In the genomic region with DNA sequence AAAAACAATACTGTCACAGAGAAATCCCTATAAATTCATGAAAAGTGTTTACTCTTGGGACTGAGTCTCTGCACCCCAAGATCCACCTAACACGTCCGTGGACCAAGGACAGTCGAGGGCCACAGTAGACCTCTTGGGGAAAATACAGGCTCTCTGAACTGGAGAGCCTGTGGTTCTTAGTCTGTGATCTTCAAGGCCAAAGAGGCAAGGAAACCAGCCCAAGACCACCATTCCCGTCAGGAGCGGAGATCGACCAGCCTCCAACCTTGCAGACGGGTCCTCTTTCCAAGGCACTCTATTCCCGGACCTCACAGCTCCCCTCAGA, we compare ENCODE assay signal across 8 cellular contexts. TPM values are rescaled to one million over a fixed set of nuclear protein-coding genes. Genes with fewer than 3 reads are reported as not detected.
DNase-seq lines count a peak whose midpoint lies in the region; ATAC-seq, FAIRE-seq and TF ChIP-seq lines count a peak whose summit lies in the region.

No MANE protein-coding gene starts in this region.

- no peak overlapping the region for H3K56ac ChIP-seq in H1 (replicated peaks; ENCODE audit: insufficient read length, low read depth, low read length)

- H3K27ac ChIP-seq in CD8-positive, alpha-beta T cell (ENCODE audit: low read depth, low read length), result no peak overlapping the region
- peak overlapping the region; percentile 5; the same call in 1 of the 2 replicates for H3K27ac ChIP-seq in H1 (ENCODE audit: low read depth, low read length)
- no peak overlapping the region for H3K27ac ChIP-seq in neuronal stem cell (replicated peaks; ENCODE audit: low read length)

- no peak for TF ChIP-seq POLR2A in H1 (IDR thresholded peaks at IDR 0.05; ENCODE audit: control extremely low read depth in 1 of 2, low read depth in 2 of 2, low read length in 2 of 2)
- no peak for TF ChIP-seq POLR2A in H54 (IDR thresholded peaks at IDR 0.05; ENCODE audit: low read depth, low read length)

- no peak for TF ChIP-seq CTCF in CD8-positive, alpha-beta T cell (IDR thresholded peaks at IDR 0.05)
- TF ChIP-seq CTCF in H1 (IDR thresholded peaks at IDR 0.05; ENCODE audit: control extremely low read depth in 1 of 3, insufficient read depth in 1 of 3, low read depth in 1 of 3, low read length in 3 of 3), result no peak

- H2BK15ac ChIP-seq in H1 (ENCODE audit: low read length), result no peak overlapping the region
- H2BK15ac ChIP-seq in neuronal stem cell (ENCODE audit: low read length), result no peak overlapping the region

- H2BK5ac ChIP-seq in H1 (ENCODE audit: low read depth, low read length) (peak overlapping the region; percentile 49), neuronal stem cell (ENCODE audit: low read length) (no peak overlapping the region)

- no peaks in the 10 kb centered on the region for H3K4me1 ChIP-seq in CD8-positive, alpha-beta T cell (ENCODE audit: insufficient read depth, low read length)
- peaks cover 3 to 9% (median 6%) of the 10 kb centered on the region in 4 experiments; a peak in 6 of 7 replicates for H3K4me1 ChIP-seq in H1 (replicated peaks in 1 of 4; ENCODE audit: control insufficient read depth in 3 of 4, insufficient read depth in 4 of 4, low read length in 3 of 4)
- H3K4me1 ChIP-seq in neuronal stem cell (ENCODE audit: control insufficient read depth in 2 of 2, insufficient read depth in 1 of 2, low read depth in 1 of 2, low read length in 2 of 2), result peaks cover 5 to 6% of the 10 kb centered on the region in 2 donors

- DNase-seq in CD8-positive, alpha-beta T cell, result no peak
- no peak for DNase-seq in MG63
- DNase-seq in H1 (ENCODE audit: low read depth in 1 of 2, low spot score in 2 of 2), result peak in 1 of 2 experiments; percentile 80
- DNase-seq in neuronal stem cell (ENCODE audit: low spot score), result no peak
- DNase-seq in NCI-H2081 treated with DMSO at 0.1 percent for 48 hours (lab: John Stamatoyannopoulos, UW), result no peak
- DNase-seq in SKM-1 (lab: John Stamatoyannopoulos, UW; ENCODE audit: unreplicated experiment), result no peak
- no peak for DNase-seq in H54 (ENCODE audit: insufficient read length, low spot score)
- no peak for DNase-seq in activated CD4-positive, alpha-beta T cell treated with anti-CD3 and anti-CD28 coated beads, Interleukin-2, amount 50 U/mL, for 1 hour

- no peaks in the 10 kb centered on the region for H3K27me3 ChIP-seq in CD8-positive, alpha-beta T cell (ENCODE audit: insufficient read depth, low read length)
- no peaks in the 10 kb centered on the region for H3K27me3 ChIP-seq in MG63
- H3K27me3 ChIP-seq in H1 (replicated peaks in 1 of 4; ENCODE audit: control insufficient read depth in 3 of 4, extremely low read depth in 1 of 4, insufficient read depth in 3 of 4, low read length in 3 of 4), result no peaks in the 10 kb centered on the region; a peak in 1 of 7 replicates
- H3K27me3 ChIP-seq in neuronal stem cell (ENCODE audit: control insufficient read depth in 3 of 3, insufficient read depth in 3 of 3, low read depth in 1 of 3, low read length in 3 of 3), result peaks cover 0 to 74% (median 0%) of the 10 kb centered on the region in 3 experiments

- peaks cover 10% of the 10 kb centered on the region for H3K23me2 ChIP-seq in H1 (ENCODE audit: low read depth, low read length)

- H2BK120ac ChIP-seq in H1 (replicated peaks; ENCODE audit: low read depth, low read length) (no peak overlapping the region), neuronal stem cell (ENCODE audit: low read depth, low read length) (no peak overlapping the region)

- no peak overlapping the region for H4K8ac ChIP-seq in H1 (ENCODE audit: extremely low read depth, insufficient read depth, low read length)
- no peak overlapping the region for H4K8ac ChIP-seq in neuronal stem cell (ENCODE audit: low read depth, low read length)

- H3K79me1 ChIP-seq in H1 (ENCODE audit: low read depth, low read length) (no peaks in the 10 kb centered on the region), neuronal stem cell (ENCODE audit: low read depth, low read length) (no peaks in the 10 kb centered on the region)

- H4K91ac ChIP-seq in H1 (replicated peaks; ENCODE audit: insufficient read length, low read length), result no peak overlapping the region
- H4K91ac ChIP-seq in neuronal stem cell (ENCODE audit: low read depth, low read length, poor library complexity), result no peak overlapping the region

- no peak overlapping the region for H3K4me3 ChIP-seq in CD8-positive, alpha-beta T cell (ENCODE audit: low read depth, low read length)
- H3K4me3 ChIP-seq in MG63 (peak overlapping the region; percentile 60), H1 (ENCODE audit: extremely low read depth in 1 of 4, insufficient read depth in 2 of 4, low read depth in 3 of 4, low read length in 4 of 4) (peak overlapping the region; percentile 60 to 81 (median 72)), neuronal stem cell (ENCODE audit: low read length in 2 of 2) (peak overlapping the region; percentile 38 to 82)

- FAIRE-seq in H1 (lab: Jason Lieb, UNC) (no peak), H54 (lab: Jason Lieb, UNC) (no peak)

- H2BK12ac ChIP-seq in H1 (ENCODE audit: low read depth, low read length) (no peak overlapping the region), neuronal stem cell (ENCODE audit: low read length) (no peak overlapping the region)

- intact Hi-C loops in CD8-positive, alpha-beta T cell (cut with DNase I, micrococcal nuclease), result no loop called here

- ATAC-seq in CD8-positive, alpha-beta T cell, result no peak

- H3K4me2 ChIP-seq in H1 (ENCODE audit: insufficient read depth in 1 of 2, low read depth in 2 of 2, low read length in 2 of 2), result peak overlapping the region; percentile 88 to 94
- peak overlapping the region; percentile 70 for H3K4me2 ChIP-seq in neuronal stem cell (ENCODE audit: insufficient read depth, low read length, poor library complexity, severe bottlenecking)

- H3K4ac ChIP-seq in H1 (replicated peaks; ENCODE audit: insufficient read length, low read depth, low read length) (no peak overlapping the region), neuronal stem cell (ENCODE audit: low read length) (no peak overlapping the region)

- H3K14ac ChIP-seq in H1 (ENCODE audit: insufficient read length), result no peak overlapping the region
- no peak overlapping the region for H3K14ac ChIP-seq in neuronal stem cell (ENCODE audit: low read length)

- H4K5ac ChIP-seq in H1 (ENCODE audit: insufficient read length, low read depth, low read length), result peak overlapping the region; percentile 69

- WGBS in H1 (ENCODE audit: extremely low coverage in 1 of 2, insufficient coverage in 1 of 2, insufficient read length in 1 of 2, insufficient replicate concordance in 2 of 2, low coverage in 1 of 2, low lambda C conversion rate in 2 of 2, missing lambda C conversion rate in 1 of 2), 2 experiments, result 7% methylated on average over 8 of the region's 8 CpGs; no CpG with 5 or more reads in 1 of the 2 experiments
- WGBS in neuronal stem cell (ENCODE audit: extremely low coverage in 2 of 2, insufficient read length in 2 of 2, insufficient replicate concordance in 1 of 2), 2 donors, result no CpG with 5 or more reads among the region's 8 CpGs

- H3K9me3 ChIP-seq in CD8-positive, alpha-beta T cell (ENCODE audit: low read length), result no peaks in the 10 kb centered on the region
- H3K9me3 ChIP-seq in MG63 (no peaks in the 10 kb centered on the region), H1 (ENCODE audit: insufficient read depth in 2 of 2, low read depth in 1 of 2, low read length in 1 of 2) (no peaks in the 10 kb centered on the region), neuronal stem cell (replicated peaks in 1 of 2; ENCODE audit: control insufficient read depth in 2 of 2, insufficient read depth in 1 of 2, low read depth in 1 of 2, low read length in 2 of 2) (no peaks in the 10 kb centered on the region)

- TF ChIP-seq EP300 in H1 (IDR thresholded peaks at IDR 0.05; ENCODE audit: borderline replicate concordance in 1 of 2, low read depth in 2 of 2, low read length in 2 of 2), result no peak

- H3K4me3 Mint-ChIP-seq in CD8-positive, alpha-beta T cell, result peak overlapping the region; percentile 69

- H4K20me1 ChIP-seq in H1 (replicated peaks in 1 of 2; ENCODE audit: control insufficient read depth in 1 of 2, insufficient read depth in 2 of 2, low read length in 2 of 2), result peaks cover 0 to 2% of the 10 kb centered on the region in 2 experiments

- H2AK5ac ChIP-seq in H1 (ENCODE audit: low read depth, low read length), result no peak overlapping the region
- H2AK5ac ChIP-seq in neuronal stem cell (ENCODE audit: low read depth, low read length), result no peak overlapping the region

- no peaks in the 10 kb centered on the region for H3K36me3 ChIP-seq in CD8-positive, alpha-beta T cell (ENCODE audit: insufficient read depth, low read length)
- H3K36me3 ChIP-seq in MG63 (no peaks in the 10 kb centered on the region), H1 (ENCODE audit: control insufficient read depth in 2 of 4, insufficient read depth in 4 of 4, low read length in 3 of 4) (no peaks in the 10 kb centered on the region), neuronal stem cell (replicated peaks in 1 of 2; ENCODE audit: control insufficient read depth in 2 of 2, insufficient read depth in 2 of 2, low read length in 2 of 2) (no peaks in the 10 kb centered on the region)

- H3K23ac ChIP-seq in H1 (ENCODE audit: insufficient read length) (no peak overlapping the region), neuronal stem cell (ENCODE audit: low read depth, low read length, poor library complexity) (no peak overlapping the region)

- H3K27ac Mint-ChIP-seq in CD8-positive, alpha-beta T cell, result no peak overlapping the region

- no peaks in the 10 kb centered on the region for H3K9me3 Mint-ChIP-seq in CD8-positive, alpha-beta T cell

- no peak overlapping the region for H2BK20ac ChIP-seq in H1 (ENCODE audit: low read length)

- H3K4me1 Mint-ChIP-seq in CD8-positive, alpha-beta T cell (ENCODE audit: low read depth), result peaks cover 19% of the 10 kb centered on the region

- H3K18ac ChIP-seq in H1 (ENCODE audit: extremely low read depth, low read length), result peak overlapping the region; percentile 60
- H3K18ac ChIP-seq in neuronal stem cell (ENCODE audit: low read length), result peak overlapping the region; percentile 92

- peak overlapping the region; percentile 20; the same call in 1 of the 2 replicates for H2AFZ ChIP-seq in H1 (ENCODE audit: low read length)
- H2AFZ ChIP-seq in neuronal stem cell (ENCODE audit: low read length), result peak overlapping the region; percentile 86

- no peak for TF ChIP-seq RAD21 in H1 (IDR thresholded peaks at IDR 0.05 in 1 of 2, conservative IDR thresholded peaks at IDR 0.05 in 1 of 2; ENCODE audit: low read depth in 2 of 2, low read length in 2 of 2)

- no peaks in the 10 kb centered on the region for H3K36me3 Mint-ChIP-seq in CD8-positive, alpha-beta T cell

- H3K79me2 ChIP-seq in H1 (ENCODE audit: control insufficient read depth in 1 of 2, insufficient read depth in 2 of 2, low read length in 2 of 2), result peaks cover 0 to 26% of the 10 kb centered on the region in 2 experiments; a peak in 2 of 4 replicates

- CTCF ChIA-PET in CD8-positive, alpha-beta T cell (lab: Charles Lee), result no interaction called here
- CTCF ChIA-PET in H1 (lab: Charles Lee; ENCODE audit: partially characterized antibody), result interaction anchor here (0.6 to 11.0 kb wide), 15 partner anchors 11 to 772 kb away, joined by 3 to 167 read pairs (median 3); no protein-coding TSS in a partner anchor

- POLR2A ChIA-PET in CD8-positive, alpha-beta T cell (lab: Charles Lee), result no interaction called here
- POLR2A ChIA-PET in H1 (lab: Charles Lee; ENCODE audit: partially characterized antibody), result interaction anchor here (0.6 to 5.6 kb wide), 19 partner anchors 9 to 360 kb away, joined by 3 to 86 read pairs (median 3); partner anchors contain the start of gene UCHL1

- H3K27me3 Mint-ChIP-seq in CD8-positive, alpha-beta T cell (ENCODE audit: low read depth), result peaks cover 62% of the 10 kb centered on the region

- H3K9ac ChIP-seq in H1 (replicated peaks in 1 of 4; ENCODE audit: extremely low read depth in 1 of 4, low read depth in 3 of 4, low read length in 3 of 4) (peak overlapping the region in 3 of 4 experiments; percentile 56 to 87 (median 63); a peak in 4 of 7 replicates), neuronal stem cell (ENCODE audit: low read depth, low read length, poor library complexity) (peak overlapping the region; percentile 51)

RNA-seq across cellular contexts. Expression of gene APBB2, which starts 1.6 kb away (rescaled TPM):
- total RNA-seq in CD8-positive, alpha-beta T cell, result under 1 TPM in 1 of 2 experiments, not detected in 1; 0.33 TPM
- 28.1 and 36.1 TPM in 2 replicates for total RNA-seq in MG63 (2014; rRNA removed; shearing (Covaris generic); ENCODE audit: low replicate concordance)
- 59.4 and 64.0 TPM in 2 replicates for total RNA-seq in H1 (2021; fragmentation: NEBNext Ultra II Directional; extraction: Animal tissue kit (Norgen Biotek cat#: 25700))
- 58.7 and 63.6 TPM in 2 replicates for polyA plus RNA-seq in H1 (2011; rRNA removed)
- 70.8 TPM for polyA plus RNA-seq in H1 (2011; cell fraction: cytosol; rRNA removed)
- 75.6 TPM for polyA plus RNA-seq in H1 (2011; cell fraction: nucleus; rRNA removed)
- polyA plus RNA-seq in H1 (2012, experiment 1 of 2), result 35.7 to 49.6 TPM (median 46.2 TPM) in 4 replicates
- 7.2 TPM for polyA plus RNA-seq in H1 (2012, experiment 2 of 2)
- 38.0 TPM for polyA plus RNA-seq in H1 (2013, experiment 1 of 2)
- polyA plus RNA-seq in H1 (2013, experiment 2 of 2), result 40.7 TPM
- 151 and 163 TPM in 2 replicates for polyA minus RNA-seq in H1 (2011; rRNA and poly(A)+ RNA removed)
- 47.0 TPM for polyA minus RNA-seq in H1 (2011; cell fraction: cytosol; rRNA and poly(A)+ RNA removed)
- 91.3 TPM for polyA minus RNA-seq in H1 (2011; cell fraction: nucleus; rRNA and poly(A)+ RNA removed)
- 37.8 TPM for polyA plus RNA-seq in neuronal stem cell (2013, experiment 1 of 2)
- 37.2 TPM for polyA plus RNA-seq in neuronal stem cell (2013, experiment 2 of 2)

RNA-seq across cellular contexts. Expression of gene UCHL1, which starts 40.8 kb away (rescaled TPM):
- total RNA-seq in CD8-positive, alpha-beta T cell, result not detected
- total RNA-seq in MG63 (2014; rRNA removed; shearing (Covaris generic); ENCODE audit: low replicate concordance), result 296 and 355 TPM in 2 replicates
- 780 and 781 TPM in 2 replicates for total RNA-seq in H1 (2021; fragmentation: NEBNext Ultra II Directional; extraction: Animal tissue kit (Norgen Biotek cat#: 25700))
- polyA plus RNA-seq in H1 (2011; rRNA removed), result 1,686 and 1,717 TPM in 2 replicates
- 1,673 TPM for polyA plus RNA-seq in H1 (2011; cell fraction: cytosol; rRNA removed)
- polyA plus RNA-seq in H1 (2011; cell fraction: nucleus; rRNA removed), result 1,927 TPM
- 981 to 1,410 TPM (median 1,102 TPM) in 4 replicates for polyA plus RNA-seq in H1 (2012, experiment 1 of 2)
- polyA plus RNA-seq in H1 (2012, experiment 2 of 2), result 1,497 TPM
- polyA plus RNA-seq in H1 (2013, experiment 1 of 2), result 1,061 TPM
- polyA plus RNA-seq in H1 (2013, experiment 2 of 2), result 1,063 TPM
- polyA minus RNA-seq in H1 (2011; rRNA and poly(A)+ RNA removed), result 527 and 542 TPM in 2 replicates
- 249 TPM for polyA minus RNA-seq in H1 (2011; cell fraction: cytosol; rRNA and poly(A)+ RNA removed)
- polyA minus RNA-seq in H1 (2011; cell fraction: nucleus; rRNA and poly(A)+ RNA removed), result 296 TPM
- polyA plus RNA-seq in neuronal stem cell (2013, experiment 1 of 2), result 622 TPM
- 598 TPM for polyA plus RNA-seq in neuronal stem cell (2013, experiment 2 of 2)

Comparison
In these comparisons a context has a peak if more than half of its experiments do, and no peak if none do; other contexts are left out.
1. RNA of gene APBB2, which starts 1.6 kb away (total RNA-seq): 59.4 to 64.0 TPM in H1 and 28.1 to 36.1 TPM in MG63; 0.33 TPM in CD8-positive, alpha-beta T cell; every median in the first group is over 10 times any median in the second.
2. RNA of gene UCHL1, which starts 40.8 kb away (total RNA-seq): 780 to 781 TPM in H1 and 296 to 355 TPM in MG63; not detected in CD8-positive, alpha-beta T cell; every median in the first group is over 100 times any median in the second.